In genomic region chr12:118359541-118359915, GRCh38 we compare ENCODE assay signal across 10 cellular contexts. TPM values are rescaled to one million over a fixed set of nuclear protein-coding genes. Genes with fewer than 3 reads are reported as not detected.
DNase-seq lines count a peak whose midpoint lies in the region; ATAC-seq and TF ChIP-seq lines count a peak whose summit lies in the region.
"Had no signal": no experiment of that assay in that cellular context is flagged by ENCODE, and none has a peak within 500 bp of the region (broad histone marks: within the 10 kb centered on the region; RNA-seq: fewer than 3 reads in every experiment).

No MANE protein-coding gene starts in this region.

- H3K4me1 Mint-ChIP-seq in T-helper 2 cell treated with Interferon-gamma antibody and Interleukin-4, amounts not matched to agents 5 μg/mL and 100 μg/mL, for 36 hours (ENCODE audit: low read depth): peaks cover 21% of the 10 kb centered on the region
- peaks cover 18% of the 10 kb centered on the region for H3K4me1 Mint-ChIP-seq in endothelial cell (ENCODE audit: unreplicated experiment)

- no peak for DNase-seq in T-helper 2 cell treated with Interferon-gamma antibody and Interleukin-4, amounts not matched to agents 5 μg/mL and 100 μg/mL, for 36 hours (ENCODE audit: low spot score)
- DNase-seq in left colon: peak; percentile 27 to 45
- DNase-seq in endothelial cell (ENCODE audit: low spot score): no peak
- no peak for DNase-seq in NCI-H82 treated with DMSO at 0.1 percent for 48 hours (lab: John Stamatoyannopoulos, UW; ENCODE audit: unreplicated experiment)
- DNase-seq: mesenchymal stem cell, NCI-H1930 had no signal

- H3K36me3 Mint-ChIP-seq in T-helper 2 cell treated with Interferon-gamma antibody and Interleukin-4, amounts not matched to agents 5 μg/mL and 100 μg/mL, for 36 hours (ENCODE audit: low read depth): peaks cover 16% of the 10 kb centered on the region
- no peaks in the 10 kb centered on the region for H3K36me3 Mint-ChIP-seq in endothelial cell (ENCODE audit: low read depth, unreplicated experiment)

- peaks cover 7% of the 10 kb centered on the region for H3K9me3 Mint-ChIP-seq in T-helper 2 cell treated with Interferon-gamma antibody and Interleukin-4, amounts not matched to agents 5 μg/mL and 100 μg/mL, for 36 hours
- no peaks in the 10 kb centered on the region for H3K9me3 Mint-ChIP-seq in endothelial cell (ENCODE audit: unreplicated experiment)

- peaks cover 8% of the 10 kb centered on the region for H3K9me3 ChIP-seq in BLaER1

- intact Hi-C loops in left colon (cut with DNase I, micrococcal nuclease): no loop called here

- H3K4me2 ChIP-seq in BLaER1: peak overlapping the region; percentile 90

- peak overlapping the region; percentile 93 for H3K27ac Mint-ChIP-seq in T-helper 2 cell treated with Interferon-gamma antibody and Interleukin-4, amounts not matched to agents 5 μg/mL and 100 μg/mL, for 36 hours
- no peak overlapping the region for H3K27ac Mint-ChIP-seq in endothelial cell (ENCODE audit: unreplicated experiment)

- H3K4me3 ChIP-seq in BLaER1: peak overlapping the region; percentile 69

- H3K9ac ChIP-seq in BLaER1: peak overlapping the region; percentile 82

- TF ChIP-seq CTCF in endothelial cell (IDR thresholded peaks at IDR 0.05; ENCODE audit: unreplicated experiment): no peak

- no peaks in the 10 kb centered on the region for H3K27me3 Mint-ChIP-seq in T-helper 2 cell treated with Interferon-gamma antibody and Interleukin-4, amounts not matched to agents 5 μg/mL and 100 μg/mL, for 36 hours (ENCODE audit: low read depth)
- H3K27me3 Mint-ChIP-seq in endothelial cell (ENCODE audit: unreplicated experiment): no peaks in the 10 kb centered on the region

- H3K27ac ChIP-seq in BLaER1: peak overlapping the region; percentile 82

- H3K4me3 Mint-ChIP-seq in T-helper 2 cell treated with Interferon-gamma antibody and Interleukin-4, amounts not matched to agents 5 μg/mL and 100 μg/mL, for 36 hours: peak overlapping the region; percentile 95
- no peak overlapping the region for H3K4me3 Mint-ChIP-seq in endothelial cell (ENCODE audit: unreplicated experiment)

- no peaks in the 10 kb centered on the region for H4K20me1 ChIP-seq in BLaER1

- H3K27me3 ChIP-seq in BLaER1: no peaks in the 10 kb centered on the region

- H3K36me3 ChIP-seq in BLaER1: peaks cover 2% of the 10 kb centered on the region

- ATAC-seq in GM19455 (IDR thresholded peaks at IDR 0.05; ENCODE audit: unreplicated experiment): peak; percentile 47
- peak; percentile 80 for ATAC-seq in left colon
- no peak for ATAC-seq in HG02852 (IDR thresholded peaks at IDR 0.05; ENCODE audit: unreplicated experiment)
- ATAC-seq in GM18511 (IDR thresholded peaks at IDR 0.05; ENCODE audit: unreplicated experiment): no peak

- H3K4me1 ChIP-seq in BLaER1: peaks cover 52% of the 10 kb centered on the region

RNA-seq across cellular contexts. Expression of gene TAOK3, which starts 13.2 kb away (rescaled TPM):
- 10 to 100 TPM; 58.4 to 58.5 TPM for total RNA-seq in left colon
- 16.5 TPM for total RNA-seq in endothelial cell (ENCODE audit: unreplicated experiment)

RNA-seq across cellular contexts. Expression of gene SUDS3, which starts 16.8 kb away (rescaled TPM):
- 10 to 100 TPM; 44.9 to 48.7 TPM for total RNA-seq in left colon
- 27.2 TPM for total RNA-seq in endothelial cell (ENCODE audit: unreplicated experiment)

Comparison
In these comparisons a context has a peak if more than half of its experiments do, and no peak if none do; other contexts are left out.
1. ATAC-seq: peak in GM19455 (single experiment) and left colon (single experiment); none in HG02852 (single experiment) and GM18511 (single experiment).
2. DNase-seq: peak in left colon (2 of 2); none in T-helper 2 cell treated with Interferon-gamma antibody and Interleukin-4, amounts not matched to agents 5 μg/mL and 100 μg/mL, for 36 hours (single experiment), endothelial cell (single experiment) and NCI-H82 treated with DMSO at 0.1 percent for 48 hours (single experiment).